Comparison of ENCODE assay signal across 17 cellular contexts in genomic region chr1:215605011-215605621, GRCh38. TPM values are rescaled to one million over a fixed set of nuclear protein-coding genes. Genes with fewer than 3 reads are reported as not detected.
A peak's percentile ranks its signal among the peaks of the same experiment; 100 is the strongest.
DNase-seq lines count a peak whose midpoint lies in the region; ATAC-seq and TF ChIP-seq lines count a peak whose summit lies in the region.
"Had no signal": no experiment of that assay in that cellular context is flagged by ENCODE, and none has a peak within 500 bp of the region (broad histone marks: within the 10 kb centered on the region; RNA-seq: fewer than 3 reads in every experiment).

No MANE protein-coding gene starts in this region.

- no peak overlapping the region for H3K4me3 ChIP-seq in Caco-2 (ENCODE audit: low read depth, low read length)

- POLR2A ChIA-PET in Caco-2 (lab: Charles Lee): no interaction called here

- no TSS peak for BruUV-seq in Caco-2 (replicated peaks; lab: Mats Ljungman, UMichigan)

- CTCF ChIA-PET in Caco-2 (lab: Charles Lee): interaction anchor here (0.6 to 0.8 kb wide), 2 partner anchors 38 to 226 kb away, joined by 3 to 7 read pairs; partner anchors contain the start of gene KCTD3

- intact Hi-C loops in Caco-2 (cut with micrococcal nuclease; ENCODE audit: unreplicated experiment): no loop called here

- H3K27me3 Mint-ChIP-seq in Caco-2 (ENCODE audit: insufficient read depth, unreplicated experiment) (no peaks in the 10 kb centered on the region), HFFc6 (ENCODE audit: insufficient read depth) (no peaks in the 10 kb centered on the region), nephron progenitor cell (ENCODE audit: low read depth, poor library complexity) (no peaks in the 10 kb centered on the region)
- H3K27me3 Mint-ChIP-seq: CD8-positive, alpha-beta memory T cell had no signal

- H3K4me3 Mint-ChIP-seq in Caco-2 (ENCODE audit: unreplicated experiment) (peak overlapping the region; percentile 44), HFFc6 (no peak overlapping the region), nephron progenitor cell (no peak overlapping the region)
- H3K4me3 Mint-ChIP-seq: CD8-positive, alpha-beta memory T cell had no signal

- H3K9me3 Mint-ChIP-seq in Caco-2 (ENCODE audit: unreplicated experiment) (peaks cover 12% of the 10 kb centered on the region), HFFc6 (no peaks in the 10 kb centered on the region), nephron progenitor cell (no peaks in the 10 kb centered on the region)

- H3K4me1 ChIP-seq in Caco-2: peaks cover 44% of the 10 kb centered on the region

- ATAC-seq in esophagus mucosa: peak; percentile 10
- no peak for ATAC-seq in GM21619 (IDR thresholded peaks at IDR 0.05; ENCODE audit: unreplicated experiment)
- no peak for ATAC-seq in activated CD4-positive, CD25-positive, alpha-beta regulatory T cell treated with anti-CD3 and anti-CD28 coated beads, Interleukin-2, amount 50 U/mL, for 24 hours
- ATAC-seq: PC-3 had no signal

- no peaks in the 10 kb centered on the region for H3K9me3 ChIP-seq in Caco-2

- peaks cover 42% of the 10 kb centered on the region for H3K36me3 Mint-ChIP-seq in Caco-2 (ENCODE audit: insufficient read depth, unreplicated experiment)
- H3K36me3 Mint-ChIP-seq in HFFc6 (ENCODE audit: low read depth): peaks cover 5% of the 10 kb centered on the region
- peaks cover 45% of the 10 kb centered on the region for H3K36me3 Mint-ChIP-seq in nephron progenitor cell (ENCODE audit: low read depth)
- H3K36me3 Mint-ChIP-seq: CD8-positive, alpha-beta memory T cell had no signal

- H3K27ac Mint-ChIP-seq in Caco-2 (ENCODE audit: unreplicated experiment) (peak overlapping the region; percentile 68), HFFc6 (peak overlapping the region; percentile 1; the same call in 1 of the 2 replicates), nephron progenitor cell (peak overlapping the region; percentile 5)
- H3K27ac Mint-ChIP-seq: CD8-positive, alpha-beta memory T cell had no signal

- DNase-seq in Caco-2: no peak
- no peak for DNase-seq in HFFc6
- no peak for DNase-seq in nephron progenitor cell
- no peak for DNase-seq in central memory CD4-positive, alpha-beta T cell
- DNase-seq: C1 segment of cervical spinal cord; CD8-positive, alpha-beta memory T cell; DMS 273 treated with DMSO at 0.1 percent for 48 hours; NCI-H1417 treated with DMSO at 0.1 percent for 48 hours; NCI-H187 treated with DMSO at 0.1 percent for 48 hours; NCI-H2227 treated with DMSO at 0.1 percent for 48 hours; NCI-H524; NCI-H82; PC-3; SIG-M5 had no signal

- H3K27me3 ChIP-seq in Caco-2 (replicated peaks; ENCODE audit: control insufficient read depth, insufficient read depth, low read length): no peaks in the 10 kb centered on the region

- TF ChIP-seq CTCF in Caco-2 (IDR thresholded peaks at IDR 0.05; ENCODE audit: insufficient read depth in 1 of 2, low read depth in 1 of 2, low read length in 1 of 2, severe bottlenecking in 1 of 2, unreplicated experiment in 1 of 2) (no peak), HFFc6 (IDR thresholded peaks at IDR 0.05) (no peak), nephron progenitor cell (IDR thresholded peaks at IDR 0.05) (no peak)

- H3K36me3 ChIP-seq in Caco-2 (ENCODE audit: control insufficient read depth, insufficient read depth, low read length): no peaks in the 10 kb centered on the region

- H3K4me1 Mint-ChIP-seq in Caco-2 (ENCODE audit: low read depth, unreplicated experiment) (peaks cover 36% of the 10 kb centered on the region), HFFc6 (ENCODE audit: low read depth) (peaks cover 27% of the 10 kb centered on the region), nephron progenitor cell (peaks cover 5% of the 10 kb centered on the region)
- H3K4me1 Mint-ChIP-seq: CD8-positive, alpha-beta memory T cell had no signal

RNA-seq across cellular contexts. Expression of gene KCTD3, which starts 38.0 kb away (rescaled TPM):
- 49.4 and 50.7 TPM in 2 replicates for total RNA-seq in Caco-2 (2022)
- total RNA-seq in HFFc6 (2021; fragmentation: NEBNext Ultra II Directional; extraction: Animal tissue kit (Norgen Biotek cat#: 25700)): 10 to 100 TPM; 27.0 to 33.4 (median 29.4) TPM
- total RNA-seq in esophagus mucosa: 38.1 TPM

Comparison
In these comparisons a context has a peak if more than half of its experiments do, and no peak if none do; other contexts are left out.
1. H3K27ac Mint-ChIP-seq: peak in every context shown above with its lines; median percentile 68 in Caco-2; 5 in nephron progenitor cell; 1 in HFFc6.